Comparison of ENCODE assay signal across 8 cellular contexts in genomic region chr20:5657190-5657872, GRCh38. TPM values are rescaled to one million over a fixed set of nuclear protein-coding genes. Genes with fewer than 3 reads are reported as not detected.
DNase-seq lines count a peak whose midpoint lies in the region; ATAC-seq and TF ChIP-seq lines count a peak whose summit lies in the region.

No MANE protein-coding gene starts in this region.

- H3K9me3 ChIP-seq in duodenal mucosa (ENCODE audit: control insufficient read depth in 1 of 2, low read length in 2 of 2) (no peaks in the 10 kb centered on the region), muscle layer of colon (ENCODE audit: low read length) (no peaks in the 10 kb centered on the region)

- DNase-seq in AG09309 (ENCODE audit: low read depth) (peak; percentile 90), NCI-H226 (peak; percentile 90), iPS-NIHi7 (ENCODE audit: extremely low spot score) (no peak)
- no peak for DNase-seq in activated naive CD4-positive, alpha-beta T cell treated with anti-CD3 and anti-CD28 coated beads, Interleukin-2, amount 50 U/mL, for 72 hours (ENCODE audit: low spot score in 2 of 2)

- H3K27ac ChIP-seq in duodenal mucosa (ENCODE audit: low read depth, low read length) (peak overlapping the region; percentile 44), muscle layer of colon (ENCODE audit: low read depth, low read length) (peak overlapping the region; percentile 24)

- H3K27me3 ChIP-seq in duodenal mucosa (ENCODE audit: control insufficient read depth in 1 of 2, insufficient read depth in 2 of 2, low read length in 2 of 2) = no peaks in the 10 kb centered on the region
- H3K27me3 ChIP-seq in muscle layer of colon (ENCODE audit: control insufficient read depth in 1 of 2, insufficient read depth in 2 of 2, low read length in 2 of 2) = no peaks in the 10 kb centered on the region

- H3K4me3 ChIP-seq in AG09309 (ENCODE audit: control insufficient read depth, low read depth, low read length) = no peak overlapping the region
- H3K4me3 ChIP-seq in duodenal mucosa (ENCODE audit: low read depth in 1 of 2, low read length in 2 of 2) = no peak overlapping the region
- H3K4me3 ChIP-seq in muscle layer of colon (ENCODE audit: low read depth in 1 of 2, low read length in 2 of 2) = peak overlapping the region in 1 of 2 donors; percentile 33

- peak overlapping the region in 1 of 2 donors; percentile 13 for H3K9ac ChIP-seq in duodenal mucosa (ENCODE audit: low read depth in 1 of 2, low read length in 2 of 2)
- no peak overlapping the region for H3K9ac ChIP-seq in muscle layer of colon (ENCODE audit: low read length)

- H3K36me3 Mint-ChIP-seq in activated naive CD4-positive, alpha-beta T cell treated with anti-CD3 and anti-CD28 coated beads, Interleukin-2, amount 50 U/mL, for 72 hours = peaks cover 0 to 6% of the 10 kb centered on the region in 2 donors

- ATAC-seq in HG03521 (IDR thresholded peaks at IDR 0.05; ENCODE audit: unreplicated experiment) = no peak
- ATAC-seq in HG03045 (IDR thresholded peaks at IDR 0.05; ENCODE audit: unreplicated experiment) = no peak
- ATAC-seq in activated naive CD4-positive, alpha-beta T cell treated with anti-CD3 and anti-CD28 coated beads, Interleukin-2, amount 50 U/mL, for 72 hours = no peak

- peaks cover 12 to 29% of the 10 kb centered on the region in 2 donors for H3K4me1 ChIP-seq in duodenal mucosa (ENCODE audit: control insufficient read depth in 1 of 2, insufficient read depth in 2 of 2, low read length in 2 of 2)
- peaks cover 36% of the 10 kb centered on the region for H3K4me1 ChIP-seq in muscle layer of colon (ENCODE audit: insufficient read depth, low read length)

- TF ChIP-seq CTCF in AG09309 (IDR thresholded peaks at IDR 0.05; ENCODE audit: control insufficient read depth, insufficient read depth, low read depth, low read length, missing control alignments) = no peak

- peaks cover 3 to 4% of the 10 kb centered on the region in 2 donors for H3K9me3 Mint-ChIP-seq in activated naive CD4-positive, alpha-beta T cell treated with anti-CD3 and anti-CD28 coated beads, Interleukin-2, amount 50 U/mL, for 72 hours

- no peak overlapping the region for H3K27ac Mint-ChIP-seq in activated naive CD4-positive, alpha-beta T cell treated with anti-CD3 and anti-CD28 coated beads, Interleukin-2, amount 50 U/mL, for 72 hours

- H3K36me3 ChIP-seq in duodenal mucosa (ENCODE audit: control insufficient read depth in 1 of 2, insufficient read depth in 2 of 2, low read length in 2 of 2) (no peaks in the 10 kb centered on the region), muscle layer of colon (ENCODE audit: insufficient read depth, low read length) (no peaks in the 10 kb centered on the region)

RNA-seq across cellular contexts. Expression of gene GPCPD1, which starts 46.5 kb away (rescaled TPM):
- 10 to 100 TPM; 27.1 to 64.9 TPM for total RNA-seq in activated naive CD4-positive, alpha-beta T cell treated with anti-CD3 and anti-CD28 coated beads, Interleukin-2, amount 50 U/mL, for 72 hours

Comparison
In these comparisons a context has a peak if more than half of its experiments do, and no peak if none do; other contexts are left out.
1. DNase-seq: peak in AG09309 (single experiment) and NCI-H226 (single experiment); none in iPS-NIHi7 (single experiment) and activated naive CD4-positive, alpha-beta T cell treated with anti-CD3 and anti-CD28 coated beads, Interleukin-2, amount 50 U/mL, for 72 hours (0 of 2).